32 cellular contexts compared by ENCODE assay signal in genomic region chr13:90551253-90551652, GRCh38.
"Had no signal": no experiment of that assay in that cellular context is flagged by ENCODE, and none has a peak within 500 bp of the region (broad histone marks: within the 10 kb centered on the region; RNA-seq: fewer than 3 reads in every experiment).

No MANE protein-coding gene starts in this region.

- DNase-seq: activated B cell treated with CpG ODN at 0.5 μM for 24 hours; activated CD4-positive, alpha-beta memory T cell treated with anti-CD3 and anti-CD28 coated beads for 36 hours; activated CD4-positive, alpha-beta T cell treated with anti-CD3 and anti-CD28 coated beads for 4 hours; activated CD4-positive, alpha-beta T cell treated with anti-CD3 and anti-CD28 coated beads, Interleukin-2, amount 10 ng/mL, durations not matched to agents 24 days and 14 days; activated CD4-positive, alpha-beta T cell treated with anti-CD3 and anti-CD28 coated beads, Interleukin-2, amount 50 U/mL, for 1 hour; activated CD4-positive, alpha-beta T cell treated with anti-CD3 and anti-CD28 coated beads, Interleukin-2, amount 50 U/mL, for 4 hours; activated CD4-positive, CD25-positive, alpha-beta regulatory T cell treated with anti-CD3 and anti-CD28 coated beads, Interleukin-2, amount 50 U/mL, for 72 hours; activated CD8-positive, alpha-beta memory T cell treated with anti-CD3 and anti-CD28 coated beads, Interleukin-2, amount 50 U/mL, for 4 hours; activated CD8-positive, alpha-beta T cell treated with anti-CD3 and anti-CD28 coated beads for 36 hours; activated effector memory CD4-positive, alpha-beta T cell treated with anti-CD3 and anti-CD28 coated beads, Interleukin-2, amount 50 U/mL, for 16 hours; activated gamma-delta T cell treated with Interleukin-2 at 50 U/mL for 16 hours; activated naive CD4-positive, alpha-beta T cell; activated naive CD4-positive, alpha-beta T cell treated with anti-CD3 and anti-CD28 coated beads for 36 hours; activated naive CD4-positive, alpha-beta T cell treated with anti-CD3 and anti-CD28 coated beads, Interleukin-2, amount 50 U/mL, for 16 hours; activated naive CD8-positive, alpha-beta T cell treated with anti-CD3 and anti-CD28 coated beads for 36 hours; activated T-cell treated with anti-CD3 and anti-CD28 coated beads for 4 hours; activated T-cell treated with anti-CD3 and anti-CD28 coated beads, Interleukin-2, amount 50 U/mL, for 1 hour; activated T-cell treated with anti-CD3 and anti-CD28 coated beads, Interleukin-2, amount 50 U/mL, for 4 hours; activated T-cell treated with anti-CD3 and anti-CD28 coated beads, Interleukin-2, amount 50 U/mL, for 72 hours; adrenal gland; amniotic stem cell; aorta; body of pancreas; brain microvascular endothelial cell; caudate nucleus; cerebellar nuclear complex; T-helper 2 cell; T-helper 9 cell had no signal

- H3K27me3 ChIP-seq: adrenal gland, body of pancreas, brain microvascular endothelial cell, cardiac muscle cell had no signal

- H3K36me3 ChIP-seq: adrenal gland, brain microvascular endothelial cell, cardiac muscle cell had no signal

- ATAC-seq: activated CD8-positive, alpha-beta T cell treated with anti-CD3 and anti-CD28 coated beads for 36 hours; activated naive CD4-positive, alpha-beta T cell treated with anti-CD3 and anti-CD28 coated beads, Interleukin-2, amount 50 U/mL, for 72 hours; activated T-cell treated with anti-CD3 and anti-CD28 coated beads, Interleukin-2, amount 50 U/mL, for 4 hours; activated T-cell treated with anti-CD3 and anti-CD28 coated beads, Interleukin-2, amount 50 U/mL, for 72 hours; activated T-helper 17 cell treated with anti-CD3 and anti-CD28 coated beads, Interleukin-2, amount 50 U/mL, for 72 hours; body of pancreas had no signal

- H3K27ac ChIP-seq: adrenal gland, body of pancreas, brain microvascular endothelial cell, cardiac muscle cell, VCaP had no signal

- H3K9me3 ChIP-seq: adrenal gland had no signal

- H3K4me3 ChIP-seq: adrenal gland, body of pancreas, cardiac muscle cell had no signal
